12 cellular contexts compared by ENCODE assay signal in genomic region chr10:34740321-34740720, GRCh38.
DNase-seq lines count a peak whose midpoint lies in the region; ATAC-seq and TF ChIP-seq lines count a peak whose summit lies in the region.
"Had no signal": no experiment of that assay in that cellular context is flagged by ENCODE, and none has a peak within 500 bp of the region (broad histone marks: within the 10 kb centered on the region; RNA-seq: fewer than 3 reads in every experiment).

No MANE protein-coding gene starts in this region.

- intact Hi-C loops in heart left ventricle (cut with DNase I) (no loop called here), heart right ventricle (cut with DNase I) (no loop called here), uterus (cut with DNase I; ENCODE audit: low total_unique reads) (no loop called here)

- no peak overlapping the region for H3K27ac Mint-ChIP-seq in stimulated activated memory B cell treated with anti-CD40 and anti-IgM and Interleukin-4, amounts not matched to agents 10 μg/mL and 1 μg/mL and 100 μg/mL, for 72 hours
- H3K27ac Mint-ChIP-seq: B cell had no signal

- TF ChIP-seq POLR2A in heart left ventricle (IDR thresholded peaks at IDR 0.05) (no peak), uterus (IDR thresholded peaks at IDR 0.05) (no peak)

- H3K36me3 ChIP-seq in heart left ventricle (no peaks in the 10 kb centered on the region), heart right ventricle (no peaks in the 10 kb centered on the region), mesodermal cell (ENCODE audit: control insufficient read depth, insufficient read depth, low read length) (peaks cover 4% of the 10 kb centered on the region), uterus (no peaks in the 10 kb centered on the region)
- H3K36me3 ChIP-seq: right atrium auricular region had no signal

- no peaks in the 10 kb centered on the region for H3K36me3 Mint-ChIP-seq in stimulated activated memory B cell treated with anti-CD40 and anti-IgM and Interleukin-4, amounts not matched to agents 10 μg/mL and 1 μg/mL and 100 μg/mL, for 72 hours

- H3K4me3 Mint-ChIP-seq in stimulated activated memory B cell treated with anti-CD40 and anti-IgM and Interleukin-4, amounts not matched to agents 10 μg/mL and 1 μg/mL and 100 μg/mL, for 72 hours = no peak overlapping the region
- H3K4me3 Mint-ChIP-seq: B cell had no signal

- no peaks in the 10 kb centered on the region for H3K9me3 Mint-ChIP-seq in stimulated activated memory B cell treated with anti-CD40 and anti-IgM and Interleukin-4, amounts not matched to agents 10 μg/mL and 1 μg/mL and 100 μg/mL, for 72 hours

- no peaks in the 10 kb centered on the region for H3K4me1 Mint-ChIP-seq in stimulated activated memory B cell treated with anti-CD40 and anti-IgM and Interleukin-4, amounts not matched to agents 10 μg/mL and 1 μg/mL and 100 μg/mL, for 72 hours
- H3K4me1 Mint-ChIP-seq: B cell had no signal

- no peak for ATAC-seq in heart left ventricle
- no peak for ATAC-seq in heart right ventricle
- no peak for ATAC-seq in stimulated activated memory B cell treated with anti-CD40 and anti-IgM and Interleukin-4, amounts not matched to agents 10 μg/mL and 1 μg/mL and 100 μg/mL, for 72 hours

- H3K4me1 ChIP-seq in heart left ventricle (peaks cover 0 to 35% (median 22%) of the 10 kb centered on the region in 12 donors), heart right ventricle (peaks cover 8 to 37% (median 27%) of the 10 kb centered on the region in 9 donors), mesodermal cell (ENCODE audit: control insufficient read depth, insufficient read depth, low read length, poor library complexity, severe bottlenecking) (peaks cover 14% of the 10 kb centered on the region), uterus (no peaks in the 10 kb centered on the region)

- H3K27me3 ChIP-seq in heart left ventricle (no peaks in the 10 kb centered on the region), heart right ventricle (no peaks in the 10 kb centered on the region), uterus (no peaks in the 10 kb centered on the region)
- H3K27me3 ChIP-seq: right atrium auricular region had no signal

- DNase-seq in heart left ventricle (no peak), heart right ventricle (no peak), cardiac fibroblast (ENCODE audit: low read depth in 2 of 2) (no peak), uterus (no peak), DMS79 (lab: John Stamatoyannopoulos, UW) (no peak), kidney tubule cell (ENCODE audit: low spot score) (no peak)
- DNase-seq: central memory CD4-positive, alpha-beta T cell; NCI-H1048 had no signal

- peaks cover 8% of the 10 kb centered on the region for H3K27me3 Mint-ChIP-seq in stimulated activated memory B cell treated with anti-CD40 and anti-IgM and Interleukin-4, amounts not matched to agents 10 μg/mL and 1 μg/mL and 100 μg/mL, for 72 hours

- WGBS in heart left ventricle, 4 donors = 45 to 52% (median 50%) methylated on average over 5 of the region's 5 CpGs
- 39 to 48% methylated on average over 5 of the region's 5 CpGs for WGBS in heart right ventricle, 2 donors
- WGBS in mesodermal cell (ENCODE audit: insufficient coverage in 2 of 2), 2 experiments = 40 to 44% methylated on average over 3 to 4 of the region's 5 CpGs

- H3K27ac ChIP-seq in heart left ventricle (peak overlapping the region in 4 of 12 donors; percentile 25 to 39 (median 38)), heart right ventricle (peak overlapping the region in 3 of 10 donors; percentile 3 to 47 (median 26)), mesodermal cell (ENCODE audit: low read depth, low read length, severe bottlenecking) (peak overlapping the region; percentile 70), uterus (peak overlapping the region; percentile 63 to 70)

- H3K9me3 ChIP-seq in heart left ventricle (no peaks in the 10 kb centered on the region), heart right ventricle (no peaks in the 10 kb centered on the region), mesodermal cell (ENCODE audit: control insufficient read depth, low read length) (no peaks in the 10 kb centered on the region), uterus (no peaks in the 10 kb centered on the region)
- H3K9me3 ChIP-seq: right atrium auricular region had no signal

- TF ChIP-seq CTCF in heart left ventricle (IDR thresholded peaks at IDR 0.05) = no peak
- no peak for TF ChIP-seq CTCF in heart right ventricle (IDR thresholded peaks at IDR 0.05)
- TF ChIP-seq CTCF in cardiac fibroblast (IDR thresholded peaks at IDR 0.05; ENCODE audit: low read depth, low read length) = no peak
- TF ChIP-seq CTCF in uterus (IDR thresholded peaks at IDR 0.05) = no peak

- H3K4me3 ChIP-seq in heart left ventricle (peak overlapping the region in 7 of 12 donors; percentile 0 to 28 (median 19)), heart right ventricle (peak overlapping the region in 5 of 10 donors; percentile 2 to 30 (median 15)), cardiac fibroblast (replicated peaks in 1 of 2; ENCODE audit: low read depth in 2 of 2, low read length in 2 of 2) (peak overlapping the region; percentile 4 to 27), mesodermal cell (ENCODE audit: extremely low read depth, insufficient read depth, low read length, poor library complexity, severe bottlenecking) (no peak overlapping the region), uterus (peak overlapping the region in 1 of 2 donors; percentile 7)
